In the genomic region with DNA sequence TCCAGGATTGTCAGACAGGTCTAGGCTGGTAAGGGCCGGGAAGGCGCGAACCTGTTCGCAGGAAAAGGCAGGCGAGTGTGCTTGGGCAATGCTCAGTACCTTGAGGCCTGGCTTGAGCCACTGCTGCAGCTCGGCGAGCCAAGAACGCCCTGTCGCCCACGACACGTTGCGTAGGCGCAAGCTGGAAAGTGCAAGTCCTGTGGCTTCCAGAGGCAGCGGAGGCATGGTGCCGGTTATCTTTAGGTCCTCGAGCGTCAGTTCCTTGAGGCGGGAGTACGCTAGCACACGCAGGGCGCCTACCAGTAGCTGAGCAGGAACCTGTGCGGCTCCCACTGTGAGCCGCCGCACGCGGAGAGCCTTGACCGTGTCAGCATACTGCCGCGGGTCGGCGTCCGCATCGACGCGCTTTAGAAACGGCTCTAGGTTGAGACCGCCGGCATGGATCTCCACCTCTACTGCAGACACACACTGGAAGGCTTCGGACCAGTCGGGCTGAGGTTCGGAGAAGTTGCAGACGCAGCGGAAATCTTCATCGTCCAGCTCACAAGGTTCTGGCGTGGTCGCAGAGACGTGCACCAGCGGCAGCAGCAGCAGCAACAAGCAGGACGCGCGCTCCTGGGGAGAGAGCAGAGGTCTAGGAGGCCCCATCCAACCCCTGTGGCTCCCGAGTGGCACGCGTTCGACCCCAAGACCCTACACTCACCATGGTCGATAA, we compare ENCODE assay signal across 8 cellular contexts. TPM values are rescaled to one million over a fixed set of nuclear protein-coding genes. Genes with fewer than 3 reads are reported as not detected.
DNase-seq lines count a peak whose midpoint lies in the region; ATAC-seq and TF ChIP-seq lines count a peak whose summit lies in the region.

No MANE protein-coding gene starts in this region.

- peak overlapping the region; percentile 82 to 90 for H3K27ac ChIP-seq in liver (ENCODE audit: low read depth in 1 of 2, low read length in 2 of 2)

- peaks cover 0 to 23% (median 13%) of the 10 kb centered on the region in 4 donors for H3K4me1 ChIP-seq in liver (ENCODE audit: control insufficient read depth in 4 of 4, insufficient read depth in 4 of 4, low read length in 3 of 4)

- ATAC-seq in HG03159 (IDR thresholded peaks at IDR 0.05; ENCODE audit: unreplicated experiment): peak; percentile 40
- ATAC-seq in activated B cell treated with CpG ODN at 0.5 μM for 24 hours (ENCODE audit: low read depth): peak; percentile 77
- ATAC-seq in central memory CD8-positive, alpha-beta T cell (replicated peaks; ENCODE audit: extremely low read depth, poor library complexity, severe bottlenecking): peak; percentile 84

- intact Hi-C loops in activated B cell treated with CpG ODN at 0.5 μM for 24 hours (cut with micrococcal nuclease): loop anchor here (2.0 kb wide), 1 partner anchor 14 kb away; a partner anchor contains a TSS

- H3K9me3 ChIP-seq in liver (ENCODE audit: control insufficient read depth in 4 of 4, low read length in 3 of 4): no peaks in the 10 kb centered on the region

- H3K4me3 Mint-ChIP-seq in activated B cell treated with CpG ODN at 0.5 μM for 24 hours (peak overlapping the region; percentile 87), type B pancreatic cell (no peak overlapping the region)
- peak overlapping the region; percentile 83 for H3K4me3 Mint-ChIP-seq in central memory CD8-positive, alpha-beta T cell

- no peak for TF ChIP-seq RAD21 in liver (IDR thresholded peaks at IDR 0.05)

- peaks cover 33% of the 10 kb centered on the region for H3K4me1 Mint-ChIP-seq in activated B cell treated with CpG ODN at 0.5 μM for 24 hours
- H3K4me1 Mint-ChIP-seq in central memory CD8-positive, alpha-beta T cell: peaks cover 12% of the 10 kb centered on the region
- no peaks in the 10 kb centered on the region for H3K4me1 Mint-ChIP-seq in type B pancreatic cell (ENCODE audit: unreplicated experiment)

- peaks cover 17% of the 10 kb centered on the region for H3K27me3 Mint-ChIP-seq in activated B cell treated with CpG ODN at 0.5 μM for 24 hours
- peaks cover 10% of the 10 kb centered on the region for H3K27me3 Mint-ChIP-seq in central memory CD8-positive, alpha-beta T cell
- H3K27me3 Mint-ChIP-seq in type B pancreatic cell: no peaks in the 10 kb centered on the region

- POLR2A ChIA-PET in activated B cell treated with CpG ODN at 0.5 μM for 24 hours (lab: Charles Lee): interaction anchor here (1.1 to 1.4 kb wide), 2 partner anchors 58 to 230 kb away, joined by 3 to 7 read pairs; a partner anchor contains a TSS

- DNase-seq in NCI-H345 (lab: John Stamatoyannopoulos, UW) (peak; percentile 11), NCI-H345 treated with DMSO at 0.1 percent for 48 hours (lab: John Stamatoyannopoulos, UW; ENCODE audit: unreplicated experiment) (no peak), activated B cell treated with CpG ODN at 0.5 μM for 24 hours (peak; percentile 43), type B pancreatic cell (ENCODE audit: extremely low spot score, unreplicated experiment) (no peak)
- peak in 1 of 2 donors; percentile 25 for DNase-seq in central memory CD8-positive, alpha-beta T cell (ENCODE audit: low spot score in 2 of 2)
- peak; percentile 5 for DNase-seq in stimulated activated CD8-positive, alpha-beta memory T cell treated with anti-CD3 and anti-CD28 coated beads, Interleukin-7, amount 100 ng/mL, for 24 hours (ENCODE audit: low read depth)

- peak overlapping the region; percentile 66 to 85 (median 71) for H3K4me3 ChIP-seq in liver (ENCODE audit: low read depth in 1 of 3, low read length in 3 of 3)

- H3K36me3 ChIP-seq in liver (ENCODE audit: control insufficient read depth in 4 of 4, insufficient read depth in 3 of 4, low read depth in 1 of 4, low read length in 3 of 4): no peaks in the 10 kb centered on the region

- no peak for TF ChIP-seq CTCF in activated B cell treated with CpG ODN at 0.5 μM for 24 hours (IDR thresholded peaks at IDR 0.05)
- TF ChIP-seq CTCF in liver (IDR thresholded peaks at IDR 0.05; ENCODE audit: low read depth, low read length, missing input control): peak; percentile 5
- TF ChIP-seq CTCF in type B pancreatic cell (conservative IDR thresholded peaks at IDR 0.05): no peak

- H3K9me3 Mint-ChIP-seq in activated B cell treated with CpG ODN at 0.5 μM for 24 hours: no peaks in the 10 kb centered on the region
- H3K9me3 Mint-ChIP-seq in central memory CD8-positive, alpha-beta T cell: no peaks in the 10 kb centered on the region
- H3K9me3 Mint-ChIP-seq in type B pancreatic cell: no peaks in the 10 kb centered on the region

- CTCF ChIA-PET in activated B cell treated with CpG ODN at 0.5 μM for 24 hours (lab: Charles Lee): interaction anchor here (0.6 kb wide), 1 partner anchor 229 kb away, joined by 3 read pairs; no protein-coding TSS in a partner anchor

- H3K27me3 ChIP-seq in liver (ENCODE audit: control insufficient read depth in 4 of 4, insufficient read depth in 4 of 4, low read length in 3 of 4): no peaks in the 10 kb centered on the region

- H3K36me3 Mint-ChIP-seq in activated B cell treated with CpG ODN at 0.5 μM for 24 hours (ENCODE audit: low read depth): no peaks in the 10 kb centered on the region
- H3K36me3 Mint-ChIP-seq in central memory CD8-positive, alpha-beta T cell (ENCODE audit: insufficient read depth): peaks cover 4% of the 10 kb centered on the region
- H3K36me3 Mint-ChIP-seq in type B pancreatic cell: no peaks in the 10 kb centered on the region

- H3K27ac Mint-ChIP-seq in activated B cell treated with CpG ODN at 0.5 μM for 24 hours (no peak overlapping the region), type B pancreatic cell (no peak overlapping the region)
- H3K27ac Mint-ChIP-seq in central memory CD8-positive, alpha-beta T cell (ENCODE audit: low read depth): peak overlapping the region; percentile 64

- H3K9ac ChIP-seq in liver (ENCODE audit: low read depth in 1 of 2, low read length in 2 of 2): peak overlapping the region; percentile 83 to 89

- WGBS in liver: under 1% methylated on average over 56 of the region's 56 CpGs

TF ChIP-seq in liver, 16 proteins besides CTCF, POLR2A, EP300 and RAD21:
- TF ChIP-seq, protein P1, sequence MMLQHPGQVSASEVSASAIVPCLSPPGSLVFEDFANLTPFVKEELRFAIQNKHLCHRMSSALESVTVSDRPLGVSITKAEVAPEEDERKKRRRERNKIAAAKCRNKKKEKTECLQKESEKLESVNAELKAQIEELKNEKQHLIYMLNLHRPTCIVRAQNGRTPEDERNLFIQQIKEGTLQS (IDR thresholded peaks at IDR 0.05): no peak
- TF ChIP-seq, protein P2, sequence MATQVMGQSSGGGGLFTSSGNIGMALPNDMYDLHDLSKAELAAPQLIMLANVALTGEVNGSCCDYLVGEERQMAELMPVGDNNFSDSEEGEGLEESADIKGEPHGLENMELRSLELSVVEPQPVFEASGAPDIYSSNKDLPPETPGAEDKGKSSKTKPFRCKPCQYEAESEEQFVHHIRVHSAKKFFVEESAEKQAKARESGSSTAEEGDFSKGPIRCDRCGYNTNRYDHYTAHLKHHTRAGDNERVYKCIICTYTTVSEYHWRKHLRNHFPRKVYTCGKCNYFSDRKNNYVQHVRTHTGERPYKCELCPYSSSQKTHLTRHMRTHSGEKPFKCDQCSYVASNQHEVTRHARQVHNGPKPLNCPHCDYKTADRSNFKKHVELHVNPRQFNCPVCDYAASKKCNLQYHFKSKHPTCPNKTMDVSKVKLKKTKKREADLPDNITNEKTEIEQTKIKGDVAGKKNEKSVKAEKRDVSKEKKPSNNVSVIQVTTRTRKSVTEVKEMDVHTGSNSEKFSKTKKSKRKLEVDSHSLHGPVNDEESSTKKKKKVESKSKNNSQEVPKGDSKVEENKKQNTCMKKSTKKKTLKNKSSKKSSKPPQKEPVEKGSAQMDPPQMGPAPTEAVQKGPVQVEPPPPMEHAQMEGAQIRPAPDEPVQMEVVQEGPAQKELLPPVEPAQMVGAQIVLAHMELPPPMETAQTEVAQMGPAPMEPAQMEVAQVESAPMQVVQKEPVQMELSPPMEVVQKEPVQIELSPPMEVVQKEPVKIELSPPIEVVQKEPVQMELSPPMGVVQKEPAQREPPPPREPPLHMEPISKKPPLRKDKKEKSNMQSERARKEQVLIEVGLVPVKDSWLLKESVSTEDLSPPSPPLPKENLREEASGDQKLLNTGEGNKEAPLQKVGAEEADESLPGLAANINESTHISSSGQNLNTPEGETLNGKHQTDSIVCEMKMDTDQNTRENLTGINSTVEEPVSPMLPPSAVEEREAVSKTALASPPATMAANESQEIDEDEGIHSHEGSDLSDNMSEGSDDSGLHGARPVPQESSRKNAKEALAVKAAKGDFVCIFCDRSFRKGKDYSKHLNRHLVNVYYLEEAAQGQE (IDR thresholded peaks at IDR 0.05): peak; percentile 9
- TF ChIP-seq, protein P3, sequence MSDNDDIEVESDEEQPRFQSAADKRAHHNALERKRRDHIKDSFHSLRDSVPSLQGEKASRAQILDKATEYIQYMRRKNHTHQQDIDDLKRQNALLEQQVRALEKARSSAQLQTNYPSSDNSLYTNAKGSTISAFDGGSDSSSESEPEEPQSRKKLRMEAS (IDR thresholded peaks at IDR 0.05): no peak
TF ChIP-seq in liver: peak in this region for 1.

RNA-seq across cellular contexts. Expression of a gene that starts 0.5 kb away (rescaled TPM):
- total RNA-seq in activated B cell treated with CpG ODN at 0.5 μM for 24 hours: 0.54 and 1.2 TPM in 2 replicates
- total RNA-seq in liver: 100 to 1,000 TPM in 1 of 2 donors, 10 to 100 TPM in 1; 61.0 to 297 TPM
- polyA plus RNA-seq in liver: 100 to 1,000 TPM; 277 to 343 TPM
- 0.17 TPM in 1 of 2 replicates, not detected in the other for total RNA-seq in type B pancreatic cell (ENCODE audit: low replicate concordance)

RNA-seq across cellular contexts. Expression of a gene that starts 6.7 kb away (rescaled TPM):
- 20.1 and 23.3 TPM in 2 replicates for total RNA-seq in activated B cell treated with CpG ODN at 0.5 μM for 24 hours
- total RNA-seq in liver: 10 to 100 TPM; 14.1 to 55.9 TPM
- polyA plus RNA-seq in liver: 10 to 100 TPM; 12.6 to 23.3 TPM
- 26.2 and 29.4 TPM in 2 replicates for total RNA-seq in type B pancreatic cell (ENCODE audit: low replicate concordance)

RNA-seq across cellular contexts. Expression of a gene that starts 14.9 kb away (rescaled TPM):
- 52.2 and 63.6 TPM in 2 replicates for total RNA-seq in activated B cell treated with CpG ODN at 0.5 μM for 24 hours
- total RNA-seq in liver: 10 to 100 TPM; 23.3 to 44.3 TPM
- polyA plus RNA-seq in liver: 100 to 1,000 TPM in 1 of 2 donors, 10 to 100 TPM in 1; 91.3 to 160 TPM
- 65.0 and 66.4 TPM in 2 replicates for total RNA-seq in type B pancreatic cell (ENCODE audit: low replicate concordance)

RNA-seq across cellular contexts. Expression of a gene that starts 15.1 kb away (rescaled TPM):
- total RNA-seq in activated B cell treated with CpG ODN at 0.5 μM for 24 hours (104 and 114 TPM in 2 replicates), liver (10 to 100 TPM; 42.5 to 45.7 TPM), type B pancreatic cell (ENCODE audit: low replicate concordance) (81.9 and 100 TPM in 2 replicates)
- polyA plus RNA-seq in liver: 10 to 100 TPM; 30.8 to 41.8 TPM

RNA-seq across cellular contexts. Expression of a gene that starts 32.2 kb away (rescaled TPM):
- total RNA-seq in activated B cell treated with CpG ODN at 0.5 μM for 24 hours: 33.8 and 36.9 TPM in 2 replicates
- total RNA-seq in liver: 10 to 100 TPM; 12.0 to 18.2 TPM
- polyA plus RNA-seq in liver: 10 to 100 TPM in 1 of 2 donors, 1 to 10 TPM in 1; 10.0 to 11.4 TPM
- 29.4 and 32.4 TPM in 2 replicates for total RNA-seq in type B pancreatic cell (ENCODE audit: low replicate concordance)

Comparison
In these comparisons a context has a peak if more than half of its experiments do, and no peak if none do; other contexts are left out.
1. DNase-seq: peak in NCI-H345 (single experiment), activated B cell treated with CpG ODN at 0.5 μM for 24 hours (single experiment) and stimulated activated CD8-positive, alpha-beta memory T cell treated with anti-CD3 and anti-CD28 coated beads, Interleukin-7, amount 100 ng/mL, for 24 hours (single experiment); none in NCI-H345 treated with DMSO at 0.1 percent for 48 hours (single experiment) and type B pancreatic cell (single experiment).
2. RNA of a gene that starts 0.5 kb away (total RNA-seq): 61.0 to 297 TPM in liver; 0.54 to 1.2 TPM in activated B cell treated with CpG ODN at 0.5 μM for 24 hours and 0.17 TPM in type B pancreatic cell; every median in the first group is over 10 times any median in the second.
3. Peak in every context shown above with its lines, with median percentiles within 50 percentile points of each other: ATAC-seq.